Comparison of ENCODE assay signal across 1 cellular context in the genomic region with DNA sequence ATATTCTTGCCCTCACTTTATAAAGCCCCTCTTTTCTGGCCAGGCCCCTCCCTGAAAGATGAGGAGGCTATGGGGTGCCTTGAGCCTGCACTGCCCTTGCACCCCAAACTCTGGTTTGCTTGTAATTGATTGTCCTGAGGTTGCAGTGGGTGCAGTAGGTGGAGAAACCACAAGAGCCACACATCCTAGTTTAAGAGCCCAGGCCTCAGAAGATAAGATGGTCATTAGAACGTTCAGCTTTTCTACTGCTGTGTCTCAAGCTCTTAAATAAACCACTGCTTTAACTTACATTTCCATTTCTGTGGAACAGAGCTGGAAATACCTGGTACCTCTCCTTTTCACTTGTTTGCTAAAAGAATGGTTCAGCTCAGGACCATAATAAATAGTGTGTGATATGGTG.
TF ChIP-seq lines count a peak whose summit lies in the region.

No MANE protein-coding gene starts in this region.

TF ChIP-seq in K562, 482 proteins besides CTCF, POLR2A, EP300 and RAD21 (continued from another document):
- TF ChIP-seq, protein P1, sequence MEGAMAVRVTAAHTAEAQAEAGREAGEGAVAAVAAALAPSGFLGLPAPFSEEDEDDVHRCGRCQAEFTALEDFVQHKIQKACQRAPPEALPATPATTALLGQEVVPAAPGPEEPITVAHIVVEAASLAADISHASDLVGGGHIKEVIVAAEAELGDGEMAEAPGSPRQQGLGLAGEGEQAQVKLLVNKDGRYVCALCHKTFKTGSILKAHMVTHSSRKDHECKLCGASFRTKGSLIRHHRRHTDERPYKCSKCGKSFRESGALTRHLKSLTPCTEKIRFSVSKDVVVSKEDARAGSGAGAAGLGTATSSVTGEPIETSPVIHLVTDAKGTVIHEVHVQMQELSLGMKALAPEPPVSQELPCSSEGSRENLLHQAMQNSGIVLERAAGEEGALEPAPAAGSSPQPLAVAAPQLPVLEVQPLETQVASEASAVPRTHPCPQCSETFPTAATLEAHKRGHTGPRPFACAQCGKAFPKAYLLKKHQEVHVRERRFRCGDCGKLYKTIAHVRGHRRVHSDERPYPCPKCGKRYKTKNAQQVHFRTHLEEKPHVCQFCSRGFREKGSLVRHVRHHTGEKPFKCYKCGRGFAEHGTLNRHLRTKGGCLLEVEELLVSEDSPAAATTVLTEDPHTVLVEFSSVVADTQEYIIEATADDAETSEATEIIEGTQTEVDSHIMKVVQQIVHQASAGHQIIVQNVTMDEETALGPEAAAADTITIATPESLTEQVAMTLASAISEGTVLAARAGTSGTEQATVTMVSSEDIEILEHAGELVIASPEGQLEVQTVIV (CRISPR knock-in tag; IDR thresholded peaks at IDR 0.05; ENCODE audit: borderline replicate concordance) = no peak
- no peak for TF ChIP-seq ZNF41 (CRISPR knock-in tag; conservative IDR thresholded peaks at IDR 0.05)
- no peak for TF ChIP-seq ZNF12 (CRISPR knock-in tag; IDR thresholded peaks at IDR 0.05)
- TF ChIP-seq POLR2AphosphoS5 (IDR thresholded peaks at IDR 0.05; ENCODE audit: control insufficient read depth, insufficient read depth, low read depth, low read length) = no peak
- TF ChIP-seq, protein P2, sequence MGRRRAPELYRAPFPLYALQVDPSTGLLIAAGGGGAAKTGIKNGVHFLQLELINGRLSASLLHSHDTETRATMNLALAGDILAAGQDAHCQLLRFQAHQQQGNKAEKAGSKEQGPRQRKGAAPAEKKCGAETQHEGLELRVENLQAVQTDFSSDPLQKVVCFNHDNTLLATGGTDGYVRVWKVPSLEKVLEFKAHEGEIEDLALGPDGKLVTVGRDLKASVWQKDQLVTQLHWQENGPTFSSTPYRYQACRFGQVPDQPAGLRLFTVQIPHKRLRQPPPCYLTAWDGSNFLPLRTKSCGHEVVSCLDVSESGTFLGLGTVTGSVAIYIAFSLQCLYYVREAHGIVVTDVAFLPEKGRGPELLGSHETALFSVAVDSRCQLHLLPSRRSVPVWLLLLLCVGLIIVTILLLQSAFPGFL (CRISPR knock-in tag; IDR thresholded peaks at IDR 0.05) = no peak
- no peak for TF ChIP-seq ZNF778 (CRISPR knock-in tag; IDR thresholded peaks at IDR 0.05)
- peak; percentile 71 for TF ChIP-seq TEAD4 (IDR thresholded peaks at IDR 0.05; ENCODE audit: low read length)
- TF ChIP-seq TEAD4 (CRISPR knock-in tag; IDR thresholded peaks at IDR 0.05; ENCODE audit: borderline replicate concordance) = no peak
- TF ChIP-seq ZNF121 (CRISPR knock-in tag; conservative IDR thresholded peaks at IDR 0.05) = no peak
- no peak for TF ChIP-seq CREB1 (IDR thresholded peaks at IDR 0.05)
- TF ChIP-seq CREB1 (CRISPR knock-in tag; IDR thresholded peaks at IDR 0.05) = no peak
- peak; percentile 40; the same call in 1 of the 2 replicates for TF ChIP-seq CXXC5 (CRISPR knock-in tag; IDR thresholded peaks at IDR 0.05)
- TF ChIP-seq SOX6 (IDR thresholded peaks at IDR 0.05) = no peak
- TF ChIP-seq ZEB2 (IDR thresholded peaks at IDR 0.05) = no peak
- no peak for TF ChIP-seq PHB2 (IDR thresholded peaks at IDR 0.05; ENCODE audit: low read depth)
- TF ChIP-seq, protein P3, sequence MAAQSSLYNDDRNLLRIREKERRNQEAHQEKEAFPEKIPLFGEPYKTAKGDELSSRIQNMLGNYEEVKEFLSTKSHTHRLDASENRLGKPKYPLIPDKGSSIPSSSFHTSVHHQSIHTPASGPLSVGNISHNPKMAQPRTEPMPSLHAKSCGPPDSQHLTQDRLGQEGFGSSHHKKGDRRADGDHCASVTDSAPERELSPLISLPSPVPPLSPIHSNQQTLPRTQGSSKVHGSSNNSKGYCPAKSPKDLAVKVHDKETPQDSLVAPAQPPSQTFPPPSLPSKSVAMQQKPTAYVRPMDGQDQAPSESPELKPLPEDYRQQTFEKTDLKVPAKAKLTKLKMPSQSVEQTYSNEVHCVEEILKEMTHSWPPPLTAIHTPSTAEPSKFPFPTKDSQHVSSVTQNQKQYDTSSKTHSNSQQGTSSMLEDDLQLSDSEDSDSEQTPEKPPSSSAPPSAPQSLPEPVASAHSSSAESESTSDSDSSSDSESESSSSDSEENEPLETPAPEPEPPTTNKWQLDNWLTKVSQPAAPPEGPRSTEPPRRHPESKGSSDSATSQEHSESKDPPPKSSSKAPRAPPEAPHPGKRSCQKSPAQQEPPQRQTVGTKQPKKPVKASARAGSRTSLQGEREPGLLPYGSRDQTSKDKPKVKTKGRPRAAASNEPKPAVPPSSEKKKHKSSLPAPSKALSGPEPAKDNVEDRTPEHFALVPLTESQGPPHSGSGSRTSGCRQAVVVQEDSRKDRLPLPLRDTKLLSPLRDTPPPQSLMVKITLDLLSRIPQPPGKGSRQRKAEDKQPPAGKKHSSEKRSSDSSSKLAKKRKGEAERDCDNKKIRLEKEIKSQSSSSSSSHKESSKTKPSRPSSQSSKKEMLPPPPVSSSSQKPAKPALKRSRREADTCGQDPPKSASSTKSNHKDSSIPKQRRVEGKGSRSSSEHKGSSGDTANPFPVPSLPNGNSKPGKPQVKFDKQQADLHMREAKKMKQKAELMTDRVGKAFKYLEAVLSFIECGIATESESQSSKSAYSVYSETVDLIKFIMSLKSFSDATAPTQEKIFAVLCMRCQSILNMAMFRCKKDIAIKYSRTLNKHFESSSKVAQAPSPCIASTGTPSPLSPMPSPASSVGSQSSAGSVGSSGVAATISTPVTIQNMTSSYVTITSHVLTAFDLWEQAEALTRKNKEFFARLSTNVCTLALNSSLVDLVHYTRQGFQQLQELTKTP (IDR thresholded peaks at IDR 0.05; ENCODE audit: low read depth in 1 of 2, partially characterized antibody in 2 of 2) = no peak
- TF ChIP-seq MCM3 (IDR thresholded peaks at IDR 0.05) = no peak
- TF ChIP-seq RUNX1 (IDR thresholded peaks at IDR 0.05; ENCODE audit: low read depth) = 0 out of 2 replicates have a peak, but pooled peaks have one; percentile 61
